In genomic region chr2:218648473-218649100, GRCh38 we compare ENCODE assay signal across 9 cellular contexts. TPM values are rescaled to one million over a fixed set of nuclear protein-coding genes. Genes with fewer than 3 reads are reported as not detected.
DNase-seq lines count a peak whose midpoint lies in the region; ATAC-seq and TF ChIP-seq lines count a peak whose summit lies in the region.
"Had no signal": no experiment of that assay in that cellular context is flagged by ENCODE, and none has a peak within 500 bp of the region (broad histone marks: within the 10 kb centered on the region; RNA-seq: fewer than 3 reads in every experiment).

No MANE protein-coding gene starts in this region.

- H3K4me1 ChIP-seq in DND-41 (ENCODE audit: insufficient read depth, low read length) (no peaks in the 10 kb centered on the region), Peyer's patch (no peaks in the 10 kb centered on the region), foreskin keratinocyte (peaks cover 9% of the 10 kb centered on the region)

- H3K27me3 ChIP-seq in DND-41 (ENCODE audit: insufficient read depth, low read length, poor library complexity) (no peaks in the 10 kb centered on the region), Peyer's patch (no peaks in the 10 kb centered on the region), foreskin keratinocyte (no peaks in the 10 kb centered on the region)

- peak; percentile 65 for DNase-seq in DND-41
- peak; percentile 28 to 74 (median 63) for DNase-seq in Peyer's patch
- DNase-seq in activated T-helper 2 cell treated with anti-CD3 and anti-CD28 coated beads, Interferon-gamma antibody, Interleukin-2, Interleukin-4, amounts not matched to agents 10 μg/mL and 5 μg/mL and 100 μg/mL, durations not matched to agents 14 hours and 24 hours and 36 hours (ENCODE audit: low spot score): peak; percentile 39
- DNase-seq in foreskin keratinocyte: peak in 1 of 2 donors; percentile 45
- no peak for DNase-seq in osteocyte (ENCODE audit: extremely low spot score, unreplicated experiment)
- DNase-seq in occipital lobe (lab: John Stamatoyannopoulos, UW): no peak

- H3K36me3 Mint-ChIP-seq in activated T-helper 2 cell treated with anti-CD3 and anti-CD28 coated beads, Interferon-gamma antibody, Interleukin-2, Interleukin-4, amounts not matched to agents 10 μg/mL and 5 μg/mL and 100 μg/mL, durations not matched to agents 14 hours and 24 hours and 36 hours (ENCODE audit: low read depth): peaks cover 79% of the 10 kb centered on the region
- H3K36me3 Mint-ChIP-seq in osteocyte (ENCODE audit: unreplicated experiment): peaks cover 36% of the 10 kb centered on the region

- no peak overlapping the region for H3K27ac Mint-ChIP-seq in activated T-helper 2 cell treated with anti-CD3 and anti-CD28 coated beads, Interferon-gamma antibody, Interleukin-2, Interleukin-4, amounts not matched to agents 10 μg/mL and 5 μg/mL and 100 μg/mL, durations not matched to agents 14 hours and 24 hours and 36 hours
- H3K27ac Mint-ChIP-seq in osteocyte (ENCODE audit: unreplicated experiment): no peak overlapping the region
- H3K27ac Mint-ChIP-seq: stimulated activated naive CD8-positive, alpha-beta T cell treated with anti-CD3 and anti-CD28 coated beads, Interleukin-15, Interleukin-2, amounts not matched to agents 100 ng/mL and 50 ng/mL, for 24 hours had no signal

- H3K4me3 Mint-ChIP-seq in activated T-helper 2 cell treated with anti-CD3 and anti-CD28 coated beads, Interferon-gamma antibody, Interleukin-2, Interleukin-4, amounts not matched to agents 10 μg/mL and 5 μg/mL and 100 μg/mL, durations not matched to agents 14 hours and 24 hours and 36 hours (ENCODE audit: low read depth): no peak overlapping the region
- H3K4me3 Mint-ChIP-seq in osteocyte (ENCODE audit: unreplicated experiment): no peak overlapping the region
- H3K4me3 Mint-ChIP-seq: stimulated activated naive CD8-positive, alpha-beta T cell treated with anti-CD3 and anti-CD28 coated beads, Interleukin-15, Interleukin-2, amounts not matched to agents 100 ng/mL and 50 ng/mL, for 24 hours had no signal

- H3K4me1 Mint-ChIP-seq in activated T-helper 2 cell treated with anti-CD3 and anti-CD28 coated beads, Interferon-gamma antibody, Interleukin-2, Interleukin-4, amounts not matched to agents 10 μg/mL and 5 μg/mL and 100 μg/mL, durations not matched to agents 14 hours and 24 hours and 36 hours (ENCODE audit: low read depth): peaks cover 4% of the 10 kb centered on the region
- no peaks in the 10 kb centered on the region for H3K4me1 Mint-ChIP-seq in osteocyte (ENCODE audit: unreplicated experiment)

- peaks cover 89% of the 10 kb centered on the region for H3K36me3 ChIP-seq in DND-41 (ENCODE audit: insufficient read depth, low read length)
- peaks cover 0 to 68% (median 3%) of the 10 kb centered on the region in 3 donors for H3K36me3 ChIP-seq in Peyer's patch

- peaks cover 8% of the 10 kb centered on the region for H3K79me2 ChIP-seq in DND-41 (ENCODE audit: insufficient read depth, low read length)

- ATAC-seq in DND-41 (ENCODE audit: insufficient read depth, low read depth) (peak; percentile 89), HG02759 (IDR thresholded peaks at IDR 0.05; ENCODE audit: unreplicated experiment) (peak; percentile 53), foreskin keratinocyte (peak; percentile 50), HG03354 (IDR thresholded peaks at IDR 0.05; ENCODE audit: poor library complexity, severe bottlenecking, unreplicated experiment) (no peak)

- H3K4me3 ChIP-seq in DND-41 (ENCODE audit: low read depth in 1 of 2, low read length in 2 of 2) (no peak overlapping the region), Peyer's patch (no peak overlapping the region)

- no peaks in the 10 kb centered on the region for H3K9me3 Mint-ChIP-seq in activated T-helper 2 cell treated with anti-CD3 and anti-CD28 coated beads, Interferon-gamma antibody, Interleukin-2, Interleukin-4, amounts not matched to agents 10 μg/mL and 5 μg/mL and 100 μg/mL, durations not matched to agents 14 hours and 24 hours and 36 hours
- no peaks in the 10 kb centered on the region for H3K9me3 Mint-ChIP-seq in osteocyte (ENCODE audit: unreplicated experiment)
- H3K9me3 Mint-ChIP-seq: stimulated activated naive CD8-positive, alpha-beta T cell treated with anti-CD3 and anti-CD28 coated beads, Interleukin-15, Interleukin-2, amounts not matched to agents 100 ng/mL and 50 ng/mL, for 24 hours had no signal

- no peaks in the 10 kb centered on the region for H3K27me3 Mint-ChIP-seq in activated T-helper 2 cell treated with anti-CD3 and anti-CD28 coated beads, Interferon-gamma antibody, Interleukin-2, Interleukin-4, amounts not matched to agents 10 μg/mL and 5 μg/mL and 100 μg/mL, durations not matched to agents 14 hours and 24 hours and 36 hours (ENCODE audit: low read depth)
- H3K27me3 Mint-ChIP-seq in osteocyte (ENCODE audit: unreplicated experiment): no peaks in the 10 kb centered on the region
- H3K27me3 Mint-ChIP-seq: stimulated activated naive CD8-positive, alpha-beta T cell treated with anti-CD3 and anti-CD28 coated beads, Interleukin-15, Interleukin-2, amounts not matched to agents 100 ng/mL and 50 ng/mL, for 24 hours had no signal

- no peak overlapping the region for H3K27ac ChIP-seq in DND-41 (ENCODE audit: low read length)
- no peak overlapping the region for H3K27ac ChIP-seq in Peyer's patch
- H3K27ac ChIP-seq in foreskin keratinocyte: no peak overlapping the region

- peaks cover 30% of the 10 kb centered on the region for H4K20me1 ChIP-seq in DND-41 (ENCODE audit: insufficient read depth, low read length)

- TF ChIP-seq CTCF in DND-41 (IDR thresholded peaks at IDR 0.05; ENCODE audit: borderline replicate concordance, extremely low read depth, low read length, poor library complexity, severe bottlenecking): peak; percentile 96
- peak; percentile 45 to 83 (median 76) for TF ChIP-seq CTCF in Peyer's patch (IDR thresholded peaks at IDR 0.05)
- TF ChIP-seq CTCF in foreskin keratinocyte (conservative IDR thresholded peaks at IDR 0.05): peak; percentile 90
- TF ChIP-seq CTCF in osteocyte (IDR thresholded peaks at IDR 0.05): peak; percentile 86

- H3K9ac ChIP-seq in DND-41 (ENCODE audit: low read depth, low read length): no peak overlapping the region

- TF ChIP-seq POLR2A in Peyer's patch (IDR thresholded peaks at IDR 0.05): no peak

- H3K9me3 ChIP-seq in DND-41 (ENCODE audit: insufficient read depth, low read length, severe bottlenecking): no peaks in the 10 kb centered on the region
- H3K9me3 ChIP-seq in Peyer's patch: no peaks in the 10 kb centered on the region

- H3K4me2 ChIP-seq in DND-41 (ENCODE audit: insufficient read depth, low read length): no peak overlapping the region

- intact Hi-C loops in activated T-helper 2 cell treated with anti-CD3 and anti-CD28 coated beads, Interferon-gamma antibody, Interleukin-2, Interleukin-4, amounts not matched to agents 10 μg/mL and 5 μg/mL and 100 μg/mL, durations not matched to agents 14 hours and 24 hours and 36 hours (cut with micrococcal nuclease): loop anchor here (1.0 kb wide), 1 partner anchor 347 kb away; no protein-coding TSS in a partner anchor

- H2AFZ ChIP-seq in DND-41 (ENCODE audit: low read depth, low read length): no peak overlapping the region

RNA-seq across cellular contexts. Expression of gene ZNF142, which starts 10.8 kb away (rescaled TPM):
- total RNA-seq in Peyer's patch (10 to 100 TPM; 18.2 to 42.7 (median 26.6) TPM), foreskin keratinocyte (23.0 and 23.1 TPM in 2 replicates), osteocyte (33.4 and 35.5 TPM in 2 replicates), occipital lobe (11.9 TPM)
- total RNA-seq in activated T-helper 2 cell treated with anti-CD3 and anti-CD28 coated beads, Interferon-gamma antibody, Interleukin-2, Interleukin-4, amounts not matched to agents 10 μg/mL and 5 μg/mL and 100 μg/mL, durations not matched to agents 14 hours and 24 hours and 36 hours: 48.7 and 51.0 TPM in 2 replicates
- polyA plus RNA-seq in foreskin keratinocyte: 4.4 and 5.8 TPM in 2 replicates

RNA-seq across cellular contexts. Expression of gene BCS1L, which starts 10.9 kb away (rescaled TPM):
- total RNA-seq in Peyer's patch: 100 to 1,000 TPM in 1 of 4 donors, 10 to 100 TPM in 3; 22.2 to 155 (median 39.9) TPM
- 77.3 and 83.1 TPM in 2 replicates for total RNA-seq in activated T-helper 2 cell treated with anti-CD3 and anti-CD28 coated beads, Interferon-gamma antibody, Interleukin-2, Interleukin-4, amounts not matched to agents 10 μg/mL and 5 μg/mL and 100 μg/mL, durations not matched to agents 14 hours and 24 hours and 36 hours
- total RNA-seq in foreskin keratinocyte: 62.3 and 66.2 TPM in 2 replicates
- 60.2 and 71.5 TPM in 2 replicates for polyA plus RNA-seq in foreskin keratinocyte
- total RNA-seq in osteocyte: 36.5 and 40.9 TPM in 2 replicates
- 23.4 TPM for total RNA-seq in occipital lobe

RNA-seq across cellular contexts. Expression of gene RNF25, which starts 23.2 kb away (rescaled TPM):
- total RNA-seq in Peyer's patch: 10 to 100 TPM in 3 of 4 donors, 1 to 10 TPM in 1; 9.5 to 23.7 (median 18.6) TPM
- total RNA-seq in activated T-helper 2 cell treated with anti-CD3 and anti-CD28 coated beads, Interferon-gamma antibody, Interleukin-2, Interleukin-4, amounts not matched to agents 10 μg/mL and 5 μg/mL and 100 μg/mL, durations not matched to agents 14 hours and 24 hours and 36 hours: 21.6 and 25.8 TPM in 2 replicates
- 35.2 and 35.9 TPM in 2 replicates for total RNA-seq in foreskin keratinocyte
- 38.3 and 40.2 TPM in 2 replicates for polyA plus RNA-seq in foreskin keratinocyte
- 35.7 and 36.7 TPM in 2 replicates for total RNA-seq in osteocyte
- total RNA-seq in occipital lobe: 18.1 TPM

RNA-seq across cellular contexts. Expression of gene STK36, which starts 23.3 kb away (rescaled TPM):
- total RNA-seq in Peyer's patch (10 to 100 TPM; 25.6 to 82.7 (median 63.6) TPM), foreskin keratinocyte (16.2 and 17.2 TPM in 2 replicates), osteocyte (60.7 and 67.8 TPM in 2 replicates), occipital lobe (20.9 TPM)
- total RNA-seq in activated T-helper 2 cell treated with anti-CD3 and anti-CD28 coated beads, Interferon-gamma antibody, Interleukin-2, Interleukin-4, amounts not matched to agents 10 μg/mL and 5 μg/mL and 100 μg/mL, durations not matched to agents 14 hours and 24 hours and 36 hours: 14.4 and 17.9 TPM in 2 replicates
- polyA plus RNA-seq in foreskin keratinocyte: 8.7 and 9.8 TPM in 2 replicates

RNA-seq across cellular contexts. Expression of gene PLCD4, which starts 40.9 kb away (rescaled TPM):
- total RNA-seq in Peyer's patch (1 to 10 TPM in 3 of 4 donors, not detected in 1; 1.5 to 9.9 (median 3.6) TPM), foreskin keratinocyte (4.0 and 4.1 TPM in 2 replicates), osteocyte (16.7 and 24.7 TPM in 2 replicates), occipital lobe (0.31 TPM)
- total RNA-seq in activated T-helper 2 cell treated with anti-CD3 and anti-CD28 coated beads, Interferon-gamma antibody, Interleukin-2, Interleukin-4, amounts not matched to agents 10 μg/mL and 5 μg/mL and 100 μg/mL, durations not matched to agents 14 hours and 24 hours and 36 hours: 0.18 and 0.23 TPM in 2 replicates
- polyA plus RNA-seq in foreskin keratinocyte: 3.9 and 4.5 TPM in 2 replicates

Comparison
In these comparisons a context has a peak if more than half of its experiments do, and no peak if none do; other contexts are left out.
1. DNase-seq: peak in DND-41 (single experiment), Peyer's patch (3 of 3) and activated T-helper 2 cell treated with anti-CD3 and anti-CD28 coated beads, Interferon-gamma antibody, Interleukin-2, Interleukin-4, amounts not matched to agents 10 μg/mL and 5 μg/mL and 100 μg/mL, durations not matched to agents 14 hours and 24 hours and 36 hours (single experiment); none in osteocyte (single experiment) and occipital lobe (single experiment).
2. Peak in every context shown above with its lines, with median percentiles within 50 percentile points of each other: CTCF ChIP-seq.